In genomic region chr2:42796427-42797248, GRCh38 we compare ENCODE assay signal across 13 cellular contexts. TPM values are rescaled to one million over a fixed set of nuclear protein-coding genes. Genes with fewer than 3 reads are reported as not detected.
DNase-seq lines count a peak whose midpoint lies in the region; ATAC-seq, FAIRE-seq and TF ChIP-seq lines count a peak whose summit lies in the region.
"Had no signal": no experiment of that assay in that cellular context is flagged by ENCODE, and none has a peak within 500 bp of the region (broad histone marks: within the 10 kb centered on the region; RNA-seq: fewer than 3 reads in every experiment).

No MANE protein-coding gene starts in this region.

- intact Hi-C loops in sciatic nerve (cut with DNase I), result no loop called here

- in situ Hi-C loops in G401 (cut with HindIII; ENCODE audit: low sequenced_read_pairs), result no loop called here

- ATAC-seq in GM19455 (IDR thresholded peaks at IDR 0.05; ENCODE audit: unreplicated experiment), result peak; percentile 36
- peak; percentile 45 for ATAC-seq in HG03439 (IDR thresholded peaks at IDR 0.05; ENCODE audit: unreplicated experiment)
- no peak for ATAC-seq in sciatic nerve
- no peak for ATAC-seq in HG02642 (IDR thresholded peaks at IDR 0.05; ENCODE audit: poor library complexity, unreplicated experiment)

- TF ChIP-seq POLR2A in GM12891 (IDR thresholded peaks at IDR 0.05; ENCODE audit: low read depth, low read length), result no peak

- DNase-seq in GM12891 (ENCODE audit: insufficient read length, low spot score) (peak; percentile 31), foreskin melanocyte (peak; percentile 78), sciatic nerve (ENCODE audit: low spot score) (no peak), kidney tubule cell (ENCODE audit: low spot score) (no peak), G401 (ENCODE audit: low spot score) (no peak)
- DNase-seq: cortex of kidney; NCI-H2081 treated with DMSO at 0.1 percent for 48 hours; stimulated activated CD4-positive, alpha-beta T cell treated with anti-CD3 and anti-CD28 coated beads, Interleukin-4, amount 100 ng/mL, for 4 hours had no signal

- no peak for FAIRE-seq in GM12891 (lab: Jason Lieb, UNC)
- FAIRE-seq: urothelium cell line had no signal

TF ChIP-seq in GM12891, 5 proteins besides CTCF, POLR2A, EP300 and RAD21:
- TF ChIP-seq TAF1 (IDR thresholded peaks at IDR 0.05; ENCODE audit: low read depth, low read length) (no peak), SPI1 (IDR thresholded peaks at IDR 0.05; ENCODE audit: low read depth, low read length) (no peak), POLR2AphosphoS5 (IDR thresholded peaks at IDR 0.05; ENCODE audit: low read depth, low read length) (no peak), PAX5 (IDR thresholded peaks at IDR 0.05; ENCODE audit: insufficient read depth, low read length, severe bottlenecking) (no peak), POU2F2 (IDR thresholded peaks at IDR 0.05; ENCODE audit: low read depth, low read length) (no peak)

RNA-seq across cellular contexts. Expression of gene HAAO, which starts 4.3 kb away (rescaled TPM):
- 17.0 TPM for polyA plus RNA-seq in GM12891 (2012; ENCODE audit: low read depth, missing spikeins)
- total RNA-seq in sciatic nerve, result 14.3 TPM
- total RNA-seq in G401 (2014; rRNA removed; shearing (Covaris generic)), result not detected in 2 replicates
- total RNA-seq: SK-MEL-5 had no signal

RNA-seq across cellular contexts. Expression of gene OXER1, which starts 32.7 kb away (rescaled TPM):
- 2.6 TPM for polyA plus RNA-seq in GM12891 (2012; ENCODE audit: low read depth, missing spikeins)
- 2.8 TPM for total RNA-seq in sciatic nerve
- not detected in 2 replicates for total RNA-seq in G401 (2014; rRNA removed; shearing (Covaris generic))
- total RNA-seq: SK-MEL-5 had no signal

Comparison
In these comparisons a context has a peak if more than half of its experiments do, and no peak if none do; other contexts are left out.
1. DNase-seq: peak in GM12891 (single experiment) and foreskin melanocyte (single experiment); none in sciatic nerve (single experiment), kidney tubule cell (single experiment) and G401 (single experiment).
2. ATAC-seq: peak in GM19455 (single experiment) and HG03439 (single experiment); none in sciatic nerve (single experiment) and HG02642 (single experiment).
3. RNA of gene HAAO, which starts 4.3 kb away (total RNA-seq): 14.3 TPM in sciatic nerve (single experiment); not detected in G401; every median in the first group is over 10 times any median in the second.